Comparison of ENCODE assay signal across 21 cellular contexts in genomic region chr18:7821784-7822183, GRCh38.
"Had no signal": no experiment of that assay in that cellular context is flagged by ENCODE, and none has a peak within 500 bp of the region (broad histone marks: within the 10 kb centered on the region; RNA-seq: fewer than 3 reads in every experiment).

No MANE protein-coding gene starts in this region.

- H3K4me3 ChIP-seq: adrenal gland, gastroesophageal sphincter, tibial artery had no signal

- ATAC-seq: activated CD8-positive, alpha-beta T cell treated with anti-CD3 and anti-CD28 coated beads, Interleukin-2, amount 10 ng/mL, durations not matched to agents 7 days and 5 days; activated naive CD4-positive, alpha-beta T cell treated with anti-CD3 and anti-CD28 coated beads, Interleukin-2, amount 50 U/mL, for 72 hours; gastroesophageal sphincter; sciatic nerve had no signal

- H3K27me3 ChIP-seq: adrenal gland, gastroesophageal sphincter, heart left ventricle, spleen, tibial artery had no signal

- DNase-seq: activated CD4-positive, alpha-beta T cell treated with anti-CD3 and anti-CD28 coated beads, Interleukin-2, amount 50 U/mL, for 1 hour; activated CD4-positive, CD25-positive, alpha-beta regulatory T cell treated with anti-CD3 and anti-CD28 coated beads, Interleukin-2, amount 50 U/mL, for 72 hours; activated CD8-positive, alpha-beta T cell treated with anti-CD3 and anti-CD28 coated beads, Interleukin-2, amount 10 ng/mL, durations not matched to agents 7 days and 5 days; activated gamma-delta T cell treated with Interleukin-2 at 50 U/mL for 16 hours; activated T-cell treated with anti-CD3 and anti-CD28 coated beads, Interleukin-2, amount 50 U/mL, for 1 hour; adrenal gland; cerebellar nuclear complex; effector CD8-positive, alpha-beta T cell; heart left ventricle; islet precursor cell; left cardiac atrium; nephron progenitor cell; occipital lobe; spleen; stimulated activated CD4-positive, alpha-beta T cell treated with anti-CD3 and anti-CD28 coated beads, Interleukin-4, amount 100 ng/mL, for 24 hours; T-helper 1 cell; tibial artery; WERI-Rb-1 had no signal

- H3K27ac ChIP-seq: WERI-Rb-1 had no signal

- H3K36me3 ChIP-seq: adrenal gland, spleen, tibial artery, WERI-Rb-1 had no signal

- H3K9me3 ChIP-seq: adrenal gland, gastroesophageal sphincter, heart left ventricle, spleen, tibial artery had no signal
